8 cellular contexts compared by ENCODE assay signal in genomic region chr2:74516070-74516633, GRCh38. TPM values are rescaled to one million over a fixed set of nuclear protein-coding genes. Genes with fewer than 3 reads are reported as not detected.
DNase-seq lines count a peak whose midpoint lies in the region; ATAC-seq and TF ChIP-seq lines count a peak whose summit lies in the region.

No MANE protein-coding gene starts in this region.

- no peak overlapping the region for H3K27ac ChIP-seq in ascending aorta

- peaks cover 39% of the 10 kb centered on the region for H3K27me3 ChIP-seq in ascending aorta

- peaks cover 16% of the 10 kb centered on the region for H3K4me1 Mint-ChIP-seq in T-helper 1 cell treated with Interleukin-12 subunit alpha and Interleukin-12 subunit beta and Interleukin-4 antibody, amounts not matched to agents 30 μg/mL and 1 μg/mL, for 36 hours (ENCODE audit: low read depth)

- no peaks in the 10 kb centered on the region for H3K9me3 Mint-ChIP-seq in T-helper 1 cell treated with Interleukin-12 subunit alpha and Interleukin-12 subunit beta and Interleukin-4 antibody, amounts not matched to agents 30 μg/mL and 1 μg/mL, for 36 hours

- intact Hi-C loops in ascending aorta (cut with DNase I): no loop called here

- ATAC-seq in GM18907 (IDR thresholded peaks at IDR 0.05; ENCODE audit: unreplicated experiment) (peak; percentile 64), GM21515 (IDR thresholded peaks at IDR 0.05; ENCODE audit: unreplicated experiment) (no peak)

- H3K4me1 ChIP-seq in ascending aorta: peaks cover 16 to 18% of the 10 kb centered on the region in 2 donors

- no peak for TF ChIP-seq CTCF in ascending aorta (IDR thresholded peaks at IDR 0.05)

- H3K9me3 ChIP-seq in ascending aorta: no peaks in the 10 kb centered on the region

- H3K4me3 Mint-ChIP-seq in T-helper 1 cell treated with Interleukin-12 subunit alpha and Interleukin-12 subunit beta and Interleukin-4 antibody, amounts not matched to agents 30 μg/mL and 1 μg/mL, for 36 hours: peak overlapping the region; percentile 73

- H3K36me3 Mint-ChIP-seq in T-helper 1 cell treated with Interleukin-12 subunit alpha and Interleukin-12 subunit beta and Interleukin-4 antibody, amounts not matched to agents 30 μg/mL and 1 μg/mL, for 36 hours (ENCODE audit: low read depth): peaks cover 8% of the 10 kb centered on the region

- DNase-seq in ascending aorta (ENCODE audit: low spot score in 2 of 2): no peak
- DNase-seq in iPS-NIHi7 (ENCODE audit: extremely low spot score): peak; percentile 94
- DNase-seq in stimulated activated CD4-positive, alpha-beta T cell treated with anti-CD3 and anti-CD28 coated beads, Interleukin-15, amount 100 ng/mL, for 1 hour (ENCODE audit: low read depth in 1 of 2, low spot score in 1 of 2): peak; percentile 54 to 71
- DNase-seq in RPMI8226: no peak
- no peak for DNase-seq in T1000 (lab: John Stamatoyannopoulos, UW)

- H3K36me3 ChIP-seq in ascending aorta: no peaks in the 10 kb centered on the region

- peaks cover 81% of the 10 kb centered on the region for H3K27me3 Mint-ChIP-seq in T-helper 1 cell treated with Interleukin-12 subunit alpha and Interleukin-12 subunit beta and Interleukin-4 antibody, amounts not matched to agents 30 μg/mL and 1 μg/mL, for 36 hours (ENCODE audit: low read depth)

- H3K4me3 ChIP-seq in ascending aorta: peak overlapping the region; percentile 46 to 58

- H3K27ac Mint-ChIP-seq in T-helper 1 cell treated with Interleukin-12 subunit alpha and Interleukin-12 subunit beta and Interleukin-4 antibody, amounts not matched to agents 30 μg/mL and 1 μg/mL, for 36 hours: peak overlapping the region; percentile 37

RNA-seq across cellular contexts. Expression of gene TLX2, which starts 1.9 kb away (rescaled TPM):
- total RNA-seq in ascending aorta: not detected

RNA-seq across cellular contexts. Expression of gene PCGF1, which starts 8.7 kb away (rescaled TPM):
- total RNA-seq in ascending aorta: not detected

RNA-seq across cellular contexts. Expression of gene DQX1, which starts 9.9 kb away (rescaled TPM):
- total RNA-seq in ascending aorta: not detected

RNA-seq across cellular contexts. Expression of gene AUP1, which starts 13.4 kb away (rescaled TPM):
- 120 TPM for total RNA-seq in ascending aorta

RNA-seq across cellular contexts. Expression of gene HTRA2, which starts 13.6 kb away (rescaled TPM):
- total RNA-seq in ascending aorta: 80.1 TPM

Comparison
In these comparisons a context has a peak if more than half of its experiments do, and no peak if none do; other contexts are left out.
1. DNase-seq: peak in iPS-NIHi7 (single experiment) and stimulated activated CD4-positive, alpha-beta T cell treated with anti-CD3 and anti-CD28 coated beads, Interleukin-15, amount 100 ng/mL, for 1 hour (2 of 2); none in ascending aorta (0 of 2), RPMI8226 (single experiment) and T1000 (single experiment).